Comparison of ENCODE assay signal across 1 cellular context in the genomic region with DNA sequence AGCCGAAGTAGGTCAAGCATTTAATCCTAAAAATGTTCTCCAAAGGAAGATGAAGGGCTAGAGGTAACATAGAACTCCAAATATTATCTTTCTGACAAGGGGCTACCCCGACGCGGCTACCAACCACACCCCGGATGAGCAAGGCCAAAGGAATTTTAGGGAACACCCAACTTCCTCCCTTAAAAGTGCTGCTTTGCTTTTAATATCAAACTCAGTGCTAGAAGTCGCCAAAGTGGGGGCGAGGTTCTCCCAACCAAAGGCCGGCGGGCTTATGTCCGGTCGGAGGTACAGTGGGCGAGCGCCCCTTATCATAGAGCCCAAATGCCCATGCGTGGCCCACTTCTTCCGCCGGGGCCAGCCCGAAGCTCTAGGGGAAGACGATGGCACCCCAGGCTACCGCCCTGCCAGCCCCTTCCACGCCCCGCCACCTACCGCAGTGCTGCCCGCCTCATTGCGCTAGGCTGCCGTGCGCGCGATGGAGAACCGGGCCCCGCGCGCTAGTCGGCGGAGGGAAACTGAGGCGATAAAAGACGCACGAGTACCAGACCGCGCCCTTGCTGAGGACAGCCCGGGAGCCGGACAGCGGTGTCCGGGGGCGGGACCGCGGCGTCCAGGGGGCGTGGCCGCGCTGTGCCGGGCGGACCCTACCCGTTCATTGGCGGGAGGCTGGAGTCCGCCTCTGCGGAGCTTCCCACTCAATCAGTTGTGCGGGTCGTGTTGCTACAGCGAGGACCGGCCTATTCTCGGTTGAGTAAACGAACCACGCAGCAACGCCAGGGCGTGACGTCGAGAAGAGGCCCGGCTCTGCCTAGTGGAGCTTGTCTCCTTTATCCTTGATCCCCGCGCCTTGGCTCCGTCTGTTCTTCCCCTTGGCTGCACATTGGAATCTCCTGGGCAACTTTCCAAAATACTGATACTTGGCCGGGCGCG.
TF ChIP-seq lines count a peak whose summit lies in the region.

A gene with protein sequence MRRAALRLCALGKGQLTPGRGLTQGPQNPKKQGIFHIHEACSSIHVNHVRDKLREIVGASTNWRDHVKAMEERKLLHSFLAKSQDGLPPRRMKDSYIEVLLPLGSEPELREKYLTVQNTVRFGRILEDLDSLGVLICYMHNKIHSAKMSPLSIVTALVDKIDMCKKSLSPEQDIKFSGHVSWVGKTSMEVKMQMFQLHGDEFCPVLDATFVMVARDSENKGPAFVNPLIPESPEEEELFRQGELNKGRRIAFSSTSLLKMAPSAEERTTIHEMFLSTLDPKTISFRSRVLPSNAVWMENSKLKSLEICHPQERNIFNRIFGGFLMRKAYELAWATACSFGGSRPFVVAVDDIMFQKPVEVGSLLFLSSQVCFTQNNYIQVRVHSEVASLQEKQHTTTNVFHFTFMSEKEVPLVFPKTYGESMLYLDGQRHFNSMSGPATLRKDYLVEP (minus strand): TSS at position 584 of the 930 bp plus-strand sequence. CDS start 132 bp downstream, at position 452.

TF ChIP-seq in WTC11, 78 proteins besides CTCF, POLR2A, EP300 and RAD21 (continued from another document):
- TF ChIP-seq, protein P1, sequence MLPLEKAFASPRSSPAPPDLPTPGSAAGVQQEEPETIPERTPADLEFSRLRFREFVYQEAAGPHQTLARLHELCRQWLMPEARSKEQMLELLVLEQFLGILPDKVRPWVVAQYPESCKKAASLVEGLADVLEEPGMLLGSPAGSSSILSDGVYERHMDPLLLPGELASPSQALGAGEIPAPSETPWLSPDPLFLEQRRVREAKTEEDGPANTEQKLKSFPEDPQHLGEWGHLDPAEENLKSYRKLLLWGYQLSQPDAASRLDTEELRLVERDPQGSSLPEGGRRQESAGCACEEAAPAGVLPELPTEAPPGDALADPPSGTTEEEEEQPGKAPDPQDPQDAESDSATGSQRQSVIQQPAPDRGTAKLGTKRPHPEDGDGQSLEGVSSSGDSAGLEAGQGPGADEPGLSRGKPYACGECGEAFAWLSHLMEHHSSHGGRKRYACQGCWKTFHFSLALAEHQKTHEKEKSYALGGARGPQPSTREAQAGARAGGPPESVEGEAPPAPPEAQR (CRISPR knock-in tag; IDR thresholded peaks at IDR 0.05): no peak
- TF ChIP-seq SP1 (CRISPR knock-in tag; conservative IDR thresholded peaks at IDR 0.05): peak; percentile 73
- TF ChIP-seq SMAD3 (CRISPR knock-in tag; IDR thresholded peaks at IDR 0.05; ENCODE audit: borderline replicate concordance): no peak
- no peak for TF ChIP-seq ZNF121 (CRISPR knock-in tag; IDR thresholded peaks at IDR 0.05)
- no peak for TF ChIP-seq ZNF423 (CRISPR knock-in tag; IDR thresholded peaks at IDR 0.05)
- TF ChIP-seq HMGA2 (CRISPR knock-in tag; IDR thresholded peaks at IDR 0.05): no peak
- no peak for TF ChIP-seq ZNF232 (CRISPR knock-in tag; IDR thresholded peaks at IDR 0.05)
